In the genomic region with DNA sequence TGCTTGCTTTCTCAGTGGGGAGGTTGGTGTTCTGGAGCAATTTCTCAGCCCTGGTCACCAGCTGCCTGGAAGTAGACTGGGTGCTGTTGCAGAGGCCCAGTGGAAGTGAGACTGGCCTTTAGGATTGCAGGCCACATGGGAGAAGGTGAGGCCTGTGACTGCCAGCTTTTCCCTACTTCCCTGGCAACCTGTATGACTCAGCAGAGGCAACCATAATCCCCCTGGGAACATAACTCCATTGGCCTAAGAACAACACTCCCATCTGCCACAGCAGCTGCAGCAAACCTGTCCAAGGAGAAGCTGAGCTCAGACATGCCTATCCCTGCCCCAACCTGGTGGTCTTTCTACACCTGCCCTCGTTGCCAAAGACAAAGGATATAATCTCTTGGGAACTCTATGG, we compare ENCODE assay signal across 1 cellular context.
TF ChIP-seq lines count a peak whose summit lies in the region.

No MANE protein-coding gene starts in this region.

TF ChIP-seq in GM23338, 12 proteins besides CTCF, POLR2A, EP300 and RAD21:
- TF ChIP-seq ZNF462 (CRISPR knock-in tag; IDR thresholded peaks at IDR 0.05): no peak
- no peak for TF ChIP-seq POLR2AphosphoS5 (IDR thresholded peaks at IDR 0.05; ENCODE audit: low read depth)
- TF ChIP-seq EZH2 (IDR thresholded peaks at IDR 0.05; ENCODE audit: low read depth, unreplicated experiment): no peak
- no peak for TF ChIP-seq STAT1 (IDR thresholded peaks at IDR 0.05; ENCODE audit: unreplicated experiment)
- no peak for TF ChIP-seq ZNF114 (CRISPR knock-in tag; IDR thresholded peaks at IDR 0.05)
- no peak for TF ChIP-seq REST (IDR thresholded peaks at IDR 0.05; ENCODE audit: unreplicated experiment)
- no peak for TF ChIP-seq CREB1 (CRISPR knock-in tag; IDR thresholded peaks at IDR 0.05; ENCODE audit: low read depth)
- no peak for TF ChIP-seq JUNB (IDR thresholded peaks at IDR 0.05; ENCODE audit: unreplicated experiment)
- no peak for TF ChIP-seq ZNF331 (CRISPR knock-in tag; IDR thresholded peaks at IDR 0.05; ENCODE audit: low read depth)
- TF ChIP-seq EZH2phosphoT487 (IDR thresholded peaks at IDR 0.05; ENCODE audit: unreplicated experiment): no peak
- TF ChIP-seq, protein P1, sequence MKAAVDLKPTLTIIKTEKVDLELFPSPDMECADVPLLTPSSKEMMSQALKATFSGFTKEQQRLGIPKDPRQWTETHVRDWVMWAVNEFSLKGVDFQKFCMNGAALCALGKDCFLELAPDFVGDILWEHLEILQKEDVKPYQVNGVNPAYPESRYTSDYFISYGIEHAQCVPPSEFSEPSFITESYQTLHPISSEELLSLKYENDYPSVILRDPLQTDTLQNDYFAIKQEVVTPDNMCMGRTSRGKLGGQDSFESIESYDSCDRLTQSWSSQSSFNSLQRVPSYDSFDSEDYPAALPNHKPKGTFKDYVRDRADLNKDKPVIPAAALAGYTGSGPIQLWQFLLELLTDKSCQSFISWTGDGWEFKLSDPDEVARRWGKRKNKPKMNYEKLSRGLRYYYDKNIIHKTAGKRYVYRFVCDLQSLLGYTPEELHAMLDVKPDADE (IDR thresholded peaks at IDR 0.05): no peak
- no peak for TF ChIP-seq NANOG (IDR thresholded peaks at IDR 0.05; ENCODE audit: borderline replicate concordance)
